In genomic region chr18:26416652-26417150, GRCh38 we compare ENCODE assay signal across 24 cellular contexts.
DNase-seq lines count a peak whose midpoint lies in the region; ATAC-seq, FAIRE-seq and TF ChIP-seq lines count a peak whose summit lies in the region.
"Had no signal": no experiment of that assay in that cellular context is flagged by ENCODE, and none has a peak within 500 bp of the region (broad histone marks: within the 10 kb centered on the region; RNA-seq: fewer than 3 reads in every experiment).

No MANE protein-coding gene starts in this region.

- no peak for TF ChIP-seq POLR2A in K562 (conservative IDR thresholded peaks at IDR 0.05)

- H2BK12ac ChIP-seq in neuronal stem cell (ENCODE audit: low read length), result no peak overlapping the region

- no peak overlapping the region for H3K14ac ChIP-seq in neuronal stem cell (ENCODE audit: low read length)

- H3K9me1 ChIP-seq in K562 (ENCODE audit: control insufficient read depth, insufficient read depth, low read length), result no peaks in the 10 kb centered on the region

- no peak overlapping the region for H3K4ac ChIP-seq in neuronal stem cell (ENCODE audit: low read length)

- H2AFZ ChIP-seq in GM23338 (peak overlapping the region; percentile 74), K562 (ENCODE audit: low read depth, low read length) (peak overlapping the region; percentile 77), neuronal stem cell (ENCODE audit: low read length) (no peak overlapping the region)

- peaks cover 2% of the 10 kb centered on the region for H3K4me1 Mint-ChIP-seq in GM23338
- H3K4me1 Mint-ChIP-seq: CD14-positive monocyte; CD8-positive, alpha-beta memory T cell had no signal

- no peaks in the 10 kb centered on the region; the same call in 2 of the 3 replicates for H3K9me3 Mint-ChIP-seq in GM23338
- H3K9me3 Mint-ChIP-seq: CD4-positive, alpha-beta T cell; CD8-positive, alpha-beta memory T cell; H9; HFFc6 had no signal

- H3K4me3 Mint-ChIP-seq in GM23338, result no peak overlapping the region
- H3K4me3 Mint-ChIP-seq: CD14-positive monocyte; CD4-positive, alpha-beta T cell; CD8-positive, alpha-beta memory T cell; H9; HFFc6 had no signal

- no peak overlapping the region for H2BK15ac ChIP-seq in neuronal stem cell (ENCODE audit: low read length)

- no peak overlapping the region for H2BK5ac ChIP-seq in neuronal stem cell (ENCODE audit: low read length)

- TF ChIP-seq CTCF in GM23338 (conservative IDR thresholded peaks at IDR 0.05; ENCODE audit: low read depth in 2 of 2) (no peak), K562 (IDR thresholded peaks at IDR 0.05 in 2 of 3, conservative IDR thresholded peaks at IDR 0.05 in 1 of 3; ENCODE audit: insufficient read depth in 2 of 3, low read depth in 1 of 3, low read length in 3 of 3) (no peak)

- H3K79me2 ChIP-seq in GM23338 (replicated peaks; ENCODE audit: insufficient read depth) (no peaks in the 10 kb centered on the region), K562 (ENCODE audit: control insufficient read depth, insufficient read depth, low read length) (no peaks in the 10 kb centered on the region)

- CTCF ChIA-PET in K562 (lab: Yijun Ruan, JAX; ENCODE audit: low intra/inter-chr PET ratio), result no interaction called here

- no peak for TF ChIP-seq RAD21 in K562 (CRISPR knock-in tag; conservative IDR thresholded peaks at IDR 0.05 in 1 of 2, IDR thresholded peaks at IDR 0.05 in 1 of 2)

- H3K18ac ChIP-seq in neuronal stem cell (ENCODE audit: low read length), result no peak overlapping the region

- H3K9ac ChIP-seq in K562 (ENCODE audit: insufficient read depth in 1 of 2, low read depth in 2 of 2, low read length in 2 of 2), result no peak overlapping the region
- no peak overlapping the region for H3K9ac ChIP-seq in neuronal stem cell (ENCODE audit: low read depth, low read length, poor library complexity)
- H3K9ac ChIP-seq: BLaER1 treated with 17β-estradiol and CSF1 and Interleukin-3, amounts not matched to agents 10 nM and 100 nM had no signal

- H3K27ac ChIP-seq in GM23338 (ENCODE audit: low read depth) (no peak overlapping the region), K562 (ENCODE audit: extremely low read depth, low read depth, low read length) (no peak overlapping the region), neuronal stem cell (replicated peaks; ENCODE audit: low read length) (no peak overlapping the region), small intestine (ENCODE audit: low read depth in 1 of 2, low read length in 1 of 2) (no peak overlapping the region)
- H3K27ac ChIP-seq: A549; BLaER1 treated with 17β-estradiol and CSF1 and Interleukin-3, amounts not matched to agents 10 nM and 100 nM had no signal

- no peak overlapping the region for H3K23ac ChIP-seq in neuronal stem cell (ENCODE audit: low read depth, low read length, poor library complexity)

- no peaks in the 10 kb centered on the region for H3K79me1 ChIP-seq in neuronal stem cell (ENCODE audit: low read depth, low read length)

- H3K4me2 ChIP-seq in GM23338 (peak overlapping the region; percentile 67; the same call in 1 of the 2 replicates), K562 (ENCODE audit: insufficient read depth, low read length) (no peak overlapping the region), neuronal stem cell (ENCODE audit: insufficient read depth, low read length, poor library complexity, severe bottlenecking) (no peak overlapping the region)
- H3K4me2 ChIP-seq: A549; BLaER1 treated with 17β-estradiol and CSF1 and Interleukin-3, amounts not matched to agents 10 nM and 100 nM had no signal

- no peak for FAIRE-seq in K562 (lab: Jason Lieb, UNC)
- no peak for FAIRE-seq in small intestine (lab: Jason Lieb, UNC)
- FAIRE-seq: A549, D721Med, GM12878, GM19239 had no signal

- H3K4me1 ChIP-seq in GM23338 (ENCODE audit: insufficient read depth) (peaks cover 33% of the 10 kb centered on the region), K562 (replicated peaks in 1 of 2; ENCODE audit: control insufficient read depth in 2 of 2, insufficient read depth in 2 of 2, low read length in 2 of 2) (no peaks in the 10 kb centered on the region; a peak in 1 of 5 replicates), neuronal stem cell (ENCODE audit: control insufficient read depth in 2 of 2, insufficient read depth in 1 of 2, low read depth in 1 of 2, low read length in 2 of 2) (peaks cover 3 to 4% of the 10 kb centered on the region in 2 donors), small intestine (ENCODE audit: control insufficient read depth in 2 of 2, insufficient read depth in 1 of 2, low read depth in 1 of 2, low read length in 1 of 2) (no peaks in the 10 kb centered on the region)
- H3K4me1 ChIP-seq: A549; BE2C; BLaER1 treated with 17β-estradiol and CSF1 and Interleukin-3, amounts not matched to agents 10 nM and 100 nM had no signal

- H4K20me1 ChIP-seq in GM23338 (replicated peaks; ENCODE audit: insufficient read depth) (no peaks in the 10 kb centered on the region), K562 (replicated peaks; ENCODE audit: control insufficient read depth, insufficient read depth, low read length) (no peaks in the 10 kb centered on the region)
- H4K20me1 ChIP-seq: BLaER1 treated with 17β-estradiol and CSF1 and Interleukin-3, amounts not matched to agents 10 nM and 100 nM had no signal

- DNase-seq in GM23338 (ENCODE audit: low spot score) (no peak), K562 (ENCODE audit: extremely low read depth in 1 of 4, low spot score in 3 of 4) (no peak), neuronal stem cell (ENCODE audit: low spot score) (no peak), small intestine (no peak), dedifferentiated amniotic fluid mesenchymal stem cell (ENCODE audit: extremely low spot score) (no peak)
- no peak for DNase-seq in stimulated activated naive CD4-positive, alpha-beta T cell (lab: John Stamatoyannopoulos, UW)
- DNase-seq: 8988T; ACHN; AML-193; BE2C; CD4-positive, alpha-beta T cell; CD8-positive, alpha-beta memory T cell; DMS 273 treated with DMSO at 0.1 percent for 48 hours; DMS79; EL; GDM1; H9; HFFc6 had no signal

- ATAC-seq in GM23338 (no peak), K562 (0 out of 3 replicates have a peak, but pooled peaks have one; percentile 12)
- ATAC-seq: A549, GM12878 had no signal

- H2BK120ac ChIP-seq in neuronal stem cell (ENCODE audit: low read depth, low read length), result no peak overlapping the region

- in situ Hi-C loops in K562 (cut with MboI), result no loop called here

- H3K36me3 ChIP-seq in GM23338 (ENCODE audit: insufficient read depth), result peaks cover 2% of the 10 kb centered on the region
- no peaks in the 10 kb centered on the region for H3K36me3 ChIP-seq in K562 (ENCODE audit: control insufficient read depth, insufficient read depth, low read length)
- H3K36me3 ChIP-seq in neuronal stem cell (replicated peaks in 1 of 2; ENCODE audit: control insufficient read depth in 2 of 2, insufficient read depth in 2 of 2, low read length in 2 of 2), result no peaks in the 10 kb centered on the region
- no peaks in the 10 kb centered on the region for H3K36me3 ChIP-seq in small intestine (ENCODE audit: control insufficient read depth in 2 of 2, insufficient read depth in 2 of 2, low read length in 2 of 2)
- H3K36me3 ChIP-seq: BE2C; BLaER1 treated with 17β-estradiol and CSF1 and Interleukin-3, amounts not matched to agents 10 nM and 100 nM had no signal

- intact Hi-C loops in K562 (cut with micrococcal nuclease), result no loop called here

- peak overlapping the region; percentile 23 for H4K8ac ChIP-seq in neuronal stem cell (ENCODE audit: low read depth, low read length)

- peaks cover 9% of the 10 kb centered on the region for H3K27me3 Mint-ChIP-seq in GM23338 (ENCODE audit: insufficient read depth, low read depth, poor library complexity)
- H3K27me3 Mint-ChIP-seq: CD4-positive, alpha-beta T cell had no signal

- no peak for TF ChIP-seq EP300 in K562 (IDR thresholded peaks at IDR 0.05; ENCODE audit: low read length)

- no peak overlapping the region for H3K4me3 ChIP-seq in GM23338
- H3K4me3 ChIP-seq in K562, result no peak overlapping the region
- H3K4me3 ChIP-seq in neuronal stem cell (ENCODE audit: low read length in 2 of 2), result no peak overlapping the region
- H3K4me3 ChIP-seq in small intestine (ENCODE audit: low read depth in 1 of 2, low read length in 2 of 2), result no peak overlapping the region
- H3K4me3 ChIP-seq: A549; BLaER1 treated with 17β-estradiol and CSF1 and Interleukin-3, amounts not matched to agents 10 nM and 100 nM; GM12878 had no signal

- no peaks in the 10 kb centered on the region for H3K27me3 ChIP-seq in GM23338 (ENCODE audit: insufficient read depth)
- H3K27me3 ChIP-seq in K562 (ENCODE audit: control insufficient read depth in 2 of 2, insufficient read depth in 2 of 2, low read length in 2 of 2), result peaks cover 0 to 18% of the 10 kb centered on the region in 2 experiments; a peak in 3 of 5 replicates
- peaks cover 0 to 2% (median 0%) of the 10 kb centered on the region in 3 experiments for H3K27me3 ChIP-seq in neuronal stem cell (ENCODE audit: control insufficient read depth in 3 of 3, insufficient read depth in 3 of 3, low read depth in 1 of 3, low read length in 3 of 3)
- no peaks in the 10 kb centered on the region for H3K27me3 ChIP-seq in small intestine (ENCODE audit: control insufficient read depth in 2 of 2, insufficient read depth in 2 of 2, low read length in 2 of 2)
- H3K27me3 ChIP-seq: BE2C; BLaER1 treated with 17β-estradiol and CSF1 and Interleukin-3, amounts not matched to agents 10 nM and 100 nM had no signal

- BruUV-seq in K562 (replicated peaks; lab: Mats Ljungman, UMichigan), result no TSS peak

- POLR2A ChIA-PET in K562 (lab: Yijun Ruan, JAX), result interaction anchor here (0.6 to 0.7 kb wide), 2 partner anchors 13 to 213 kb away, joined by 3 to 4 read pairs; no protein-coding TSS in a partner anchor

- H3K9me2 ChIP-seq in GM23338 (ENCODE audit: insufficient read depth), result peaks cover 13% of the 10 kb centered on the region

- H3K9me3 ChIP-seq in K562 (replicated peaks; ENCODE audit: control insufficient read depth, insufficient read depth, low read depth, low read length), result no peaks in the 10 kb centered on the region
- no peaks in the 10 kb centered on the region for H3K9me3 ChIP-seq in neuronal stem cell (replicated peaks in 1 of 2; ENCODE audit: control insufficient read depth in 2 of 2, insufficient read depth in 1 of 2, low read depth in 1 of 2, low read length in 2 of 2)
- no peaks in the 10 kb centered on the region for H3K9me3 ChIP-seq in small intestine (ENCODE audit: control insufficient read depth, low read depth)
- H3K9me3 ChIP-seq: A549; BE2C; BLaER1 treated with 17β-estradiol and CSF1 and Interleukin-3, amounts not matched to agents 10 nM and 100 nM had no signal

- no peak overlapping the region for H3K27ac Mint-ChIP-seq in GM23338
- H3K27ac Mint-ChIP-seq: CD4-positive, alpha-beta T cell; CD8-positive, alpha-beta memory T cell; HFFc6 had no signal

- H3K36me3 Mint-ChIP-seq in GM23338 (ENCODE audit: low read depth), result no peaks in the 10 kb centered on the region
- H3K36me3 Mint-ChIP-seq: CD14-positive monocyte; CD8-positive, alpha-beta memory T cell had no signal

- no peak overlapping the region for H2AK5ac ChIP-seq in neuronal stem cell (ENCODE audit: low read depth, low read length)

- peaks cover 6% of the 10 kb centered on the region; the same call in 1 of the 2 replicates for H3F3A ChIP-seq in GM23338 (replicated peaks; ENCODE audit: low read depth)

- WGBS in K562 (ENCODE audit: insufficient coverage, low coverage, missing lambda C conversion rate), result 8% methylated on average over 8 of the region's 8 CpGs
- no CpG with 5 or more reads among the region's 8 CpGs for WGBS in neuronal stem cell (ENCODE audit: extremely low coverage in 2 of 2, insufficient read length in 2 of 2, insufficient replicate concordance in 1 of 2), 2 donors
- 92 to 96% (median 93%) methylated on average over 8 of the region's 8 CpGs for WGBS in small intestine, 3 donors

- no peak overlapping the region for H4K91ac ChIP-seq in neuronal stem cell (ENCODE audit: low read depth, low read length, poor library complexity)
